Comparison of ENCODE assay signal across 1 cellular context in the genomic region with DNA sequence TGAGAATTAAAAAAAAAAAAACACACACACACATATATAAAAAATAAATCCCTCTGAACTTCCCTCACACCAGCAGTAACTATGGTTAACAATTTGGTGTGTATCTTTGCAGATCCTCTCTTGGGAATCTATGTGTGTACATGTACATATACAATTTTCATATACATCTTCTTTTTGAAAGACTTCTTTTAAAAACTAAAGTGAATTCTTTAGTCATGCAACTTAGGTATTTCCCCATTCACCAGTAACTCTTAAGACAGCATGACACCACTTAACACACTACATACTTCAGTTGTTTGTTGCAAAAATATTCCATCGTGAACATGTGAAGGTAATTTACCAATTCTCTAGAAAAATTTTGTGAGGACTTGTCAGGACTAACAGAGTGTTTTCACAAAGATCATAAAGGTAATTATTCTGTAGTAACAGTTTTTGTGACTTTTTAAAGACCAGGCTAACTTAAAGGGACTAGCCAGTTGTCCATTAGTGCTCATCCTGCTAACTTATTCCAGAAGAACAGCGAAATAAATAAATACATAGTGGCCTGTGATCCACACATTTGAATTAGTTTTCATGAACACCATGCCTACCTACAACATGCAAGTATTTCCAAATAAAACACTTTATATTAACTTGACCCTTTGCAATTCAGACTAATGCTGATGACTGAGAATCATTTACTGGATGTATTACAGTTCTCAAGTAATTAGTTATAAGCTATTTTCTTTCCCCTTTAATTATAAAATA.
TF ChIP-seq lines count a peak whose summit lies in the region.

No MANE protein-coding gene starts in this region.

TF ChIP-seq in HepG2, 621 proteins besides CTCF, POLR2A, EP300 and RAD21:
- TF ChIP-seq PLRG1 (conservative IDR thresholded peaks at IDR 0.05) (no peak), POLR2AphosphoS2 (IDR thresholded peaks at IDR 0.05; ENCODE audit: low read depth, low read length) (peak; percentile 94; the same call in 1 of the 2 replicates), RBFOX2 (IDR thresholded peaks at IDR 0.05; ENCODE audit: low read depth, low read length) (peak; percentile 61), PAF1 (CRISPR knock-in tag; IDR thresholded peaks at IDR 0.05) (peak; percentile 81), POLR2G (IDR thresholded peaks at IDR 0.05; ENCODE audit: low read depth, low read length) (0 out of 2 replicates have a peak, but pooled peaks have one; percentile 16), POLR2AphosphoS5 (IDR thresholded peaks at IDR 0.05; ENCODE audit: low read depth, low read length) (0 out of 2 replicates have a peak, but pooled peaks have one; percentile 10), MBD4 (IDR thresholded peaks at IDR 0.05; ENCODE audit: borderline replicate concordance, low read length) (peak; percentile 88), SMYD3 (CRISPR knock-in tag; IDR thresholded peaks at IDR 0.05) (0 out of 2 replicates have a peak, but pooled peaks have one; percentile 45), ZFP90 (CRISPR knock-in tag; IDR thresholded peaks at IDR 0.05; ENCODE audit: borderline replicate concordance) (no peak), RBM22 (optimal IDR thresholded peaks at IDR 0.05; ENCODE audit: low read length) (peak; percentile 70), ELF4 (CRISPR knock-in tag; IDR thresholded peaks at IDR 0.05; ENCODE audit: borderline replicate concordance) (0 out of 2 replicates have a peak, but pooled peaks have one; percentile 36)
- TF ChIP-seq, protein P1, sequence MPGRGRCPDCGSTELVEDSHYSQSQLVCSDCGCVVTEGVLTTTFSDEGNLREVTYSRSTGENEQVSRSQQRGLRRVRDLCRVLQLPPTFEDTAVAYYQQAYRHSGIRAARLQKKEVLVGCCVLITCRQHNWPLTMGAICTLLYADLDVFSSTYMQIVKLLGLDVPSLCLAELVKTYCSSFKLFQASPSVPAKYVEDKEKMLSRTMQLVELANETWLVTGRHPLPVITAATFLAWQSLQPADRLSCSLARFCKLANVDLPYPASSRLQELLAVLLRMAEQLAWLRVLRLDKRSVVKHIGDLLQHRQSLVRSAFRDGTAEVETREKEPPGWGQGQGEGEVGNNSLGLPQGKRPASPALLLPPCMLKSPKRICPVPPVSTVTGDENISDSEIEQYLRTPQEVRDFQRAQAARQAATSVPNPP (CRISPR knock-in tag; IDR thresholded peaks at IDR 0.05), result 0 out of 2 replicates have a peak, but pooled peaks have one; percentile 10
- TF ChIP-seq, protein P2, sequence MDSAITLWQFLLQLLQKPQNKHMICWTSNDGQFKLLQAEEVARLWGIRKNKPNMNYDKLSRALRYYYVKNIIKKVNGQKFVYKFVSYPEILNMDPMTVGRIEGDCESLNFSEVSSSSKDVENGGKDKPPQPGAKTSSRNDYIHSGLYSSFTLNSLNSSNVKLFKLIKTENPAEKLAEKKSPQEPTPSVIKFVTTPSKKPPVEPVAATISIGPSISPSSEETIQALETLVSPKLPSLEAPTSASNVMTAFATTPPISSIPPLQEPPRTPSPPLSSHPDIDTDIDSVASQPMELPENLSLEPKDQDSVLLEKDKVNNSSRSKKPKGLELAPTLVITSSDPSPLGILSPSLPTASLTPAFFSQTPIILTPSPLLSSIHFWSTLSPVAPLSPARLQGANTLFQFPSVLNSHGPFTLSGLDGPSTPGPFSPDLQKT (CRISPR knock-in tag; IDR thresholded peaks at IDR 0.05; ENCODE audit: borderline replicate concordance), result no peak
- TF ChIP-seq, protein P3, sequence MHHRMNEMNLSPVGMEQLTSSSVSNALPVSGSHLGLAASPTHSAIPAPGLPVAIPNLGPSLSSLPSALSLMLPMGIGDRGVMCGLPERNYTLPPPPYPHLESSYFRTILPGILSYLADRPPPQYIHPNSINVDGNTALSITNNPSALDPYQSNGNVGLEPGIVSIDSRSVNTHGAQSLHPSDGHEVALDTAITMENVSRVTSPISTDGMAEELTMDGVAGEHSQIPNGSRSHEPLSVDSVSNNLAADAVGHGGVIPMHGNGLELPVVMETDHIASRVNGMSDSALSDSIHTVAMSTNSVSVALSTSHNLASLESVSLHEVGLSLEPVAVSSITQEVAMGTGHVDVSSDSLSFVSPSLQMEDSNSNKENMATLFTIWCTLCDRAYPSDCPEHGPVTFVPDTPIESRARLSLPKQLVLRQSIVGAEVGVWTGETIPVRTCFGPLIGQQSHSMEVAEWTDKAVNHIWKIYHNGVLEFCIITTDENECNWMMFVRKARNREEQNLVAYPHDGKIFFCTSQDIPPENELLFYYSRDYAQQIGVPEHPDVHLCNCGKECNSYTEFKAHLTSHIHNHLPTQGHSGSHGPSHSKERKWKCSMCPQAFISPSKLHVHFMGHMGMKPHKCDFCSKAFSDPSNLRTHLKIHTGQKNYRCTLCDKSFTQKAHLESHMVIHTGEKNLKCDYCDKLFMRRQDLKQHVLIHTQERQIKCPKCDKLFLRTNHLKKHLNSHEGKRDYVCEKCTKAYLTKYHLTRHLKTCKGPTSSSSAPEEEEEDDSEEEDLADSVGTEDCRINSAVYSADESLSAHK (CRISPR knock-in tag; IDR thresholded peaks at IDR 0.05; ENCODE audit: borderline replicate concordance), result no peak
- TF ChIP-seq, protein P4, sequence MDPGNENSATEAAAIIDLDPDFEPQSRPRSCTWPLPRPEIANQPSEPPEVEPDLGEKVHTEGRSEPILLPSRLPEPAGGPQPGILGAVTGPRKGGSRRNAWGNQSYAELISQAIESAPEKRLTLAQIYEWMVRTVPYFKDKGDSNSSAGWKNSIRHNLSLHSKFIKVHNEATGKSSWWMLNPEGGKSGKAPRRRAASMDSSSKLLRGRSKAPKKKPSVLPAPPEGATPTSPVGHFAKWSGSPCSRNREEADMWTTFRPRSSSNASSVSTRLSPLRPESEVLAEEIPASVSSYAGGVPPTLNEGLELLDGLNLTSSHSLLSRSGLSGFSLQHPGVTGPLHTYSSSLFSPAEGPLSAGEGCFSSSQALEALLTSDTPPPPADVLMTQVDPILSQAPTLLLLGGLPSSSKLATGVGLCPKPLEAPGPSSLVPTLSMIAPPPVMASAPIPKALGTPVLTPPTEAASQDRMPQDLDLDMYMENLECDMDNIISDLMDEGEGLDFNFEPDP (CRISPR knock-in tag; conservative IDR thresholded peaks at IDR 0.05), result 0 out of 2 replicates have a peak, but pooled peaks have one; percentile 20
